8 cellular contexts compared by ENCODE assay signal in the genomic region with DNA sequence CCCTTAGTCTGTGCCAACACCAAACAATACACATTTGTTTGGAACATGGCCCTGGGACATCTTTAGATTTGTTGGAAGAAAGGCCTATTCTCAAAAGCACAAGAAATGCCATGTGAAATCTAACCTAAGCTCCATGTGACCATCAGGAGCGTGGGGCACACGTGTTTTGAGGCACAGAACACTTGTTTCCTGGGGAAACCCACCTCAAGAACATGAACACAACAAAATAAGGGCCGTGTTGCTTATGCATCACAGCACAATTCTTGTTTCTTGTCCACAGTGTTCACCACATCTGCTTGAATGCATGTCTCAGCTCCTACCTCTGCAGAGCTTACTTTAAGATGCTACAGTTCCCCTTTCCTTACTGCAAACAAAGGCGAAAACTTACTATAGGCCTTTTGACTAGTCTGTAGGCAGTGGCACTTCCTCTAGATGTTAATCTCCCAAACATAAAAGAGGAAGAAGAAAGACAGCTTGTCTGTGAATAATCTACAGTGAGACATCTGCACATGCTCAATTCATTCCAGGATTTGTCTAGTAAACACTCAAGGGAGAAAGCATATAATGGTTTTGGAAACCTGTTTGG.
A peak's percentile ranks its signal among the peaks of the same experiment; 100 is the strongest.
DNase-seq lines count a peak whose midpoint lies in the region; ATAC-seq and TF ChIP-seq lines count a peak whose summit lies in the region.

No MANE protein-coding gene starts in this region.

- H3K27me3 ChIP-seq in lung (ENCODE audit: control insufficient read depth, insufficient read depth): no peaks in the 10 kb centered on the region
- H3K27me3 ChIP-seq in sigmoid colon: no peaks in the 10 kb centered on the region

- H3K4me1 ChIP-seq in lung (ENCODE audit: control insufficient read depth in 2 of 2, insufficient read depth in 2 of 2, low read length in 2 of 2): peaks cover 0 to 4% of the 10 kb centered on the region in 2 donors
- peaks cover 0 to 4% (median 2%) of the 10 kb centered on the region in 4 donors for H3K4me1 ChIP-seq in sigmoid colon

- no peak for TF ChIP-seq CTCF in lung (IDR thresholded peaks at IDR 0.05; ENCODE audit: control extremely low read depth, extremely low read depth)
- TF ChIP-seq CTCF in sigmoid colon (IDR thresholded peaks at IDR 0.05): no peak

- WGBS in lung, 2 donors: 27 to 34% methylated on average over 4 of the region's 4 CpGs
- 34% methylated on average over 4 of the region's 4 CpGs for WGBS in sigmoid colon, 2 donors

- no peaks in the 10 kb centered on the region for H3K9me3 ChIP-seq in lung (ENCODE audit: control insufficient read depth in 2 of 2, insufficient read depth in 1 of 2, low read length in 1 of 2)
- H3K9me3 ChIP-seq in sigmoid colon: no peaks in the 10 kb centered on the region

- H3K4me3 ChIP-seq in lung: no peak overlapping the region
- H3K4me3 ChIP-seq in sigmoid colon: no peak overlapping the region

- DNase-seq in DMS53 treated with DMSO at 0.1 percent for 48 hours (lab: John Stamatoyannopoulos, UW; ENCODE audit: unreplicated experiment) (peak; percentile 86), lung (ENCODE audit: low spot score) (no peak), NCI-H446 (lab: John Stamatoyannopoulos, UW) (no peak), SK-N-DZ (ENCODE audit: low spot score) (no peak), sigmoid colon (no peak)

- TF ChIP-seq POLR2A in Raji (IDR thresholded peaks at IDR 0.05; ENCODE audit: insufficient read depth, low read depth, low read length): peak; percentile 52; the same call in 1 of the 2 replicates
- no peak for TF ChIP-seq POLR2A in sigmoid colon (IDR thresholded peaks at IDR 0.05)

- TF ChIP-seq EP300 in sigmoid colon (IDR thresholded peaks at IDR 0.05): no peak

- intact Hi-C loops in sigmoid colon (cut with DNase I): no loop called here

- ATAC-seq in GM19372 (IDR thresholded peaks at IDR 0.05; ENCODE audit: low read depth, unreplicated experiment) (peak; percentile 92), HG03354 (IDR thresholded peaks at IDR 0.05; ENCODE audit: poor library complexity, severe bottlenecking, unreplicated experiment) (peak; percentile 98), lung (ENCODE audit: insufficient read depth, low FRiP score) (peak; percentile 69)

- H3K27ac ChIP-seq in lung (ENCODE audit: low read depth in 1 of 2, low read length in 1 of 2): peak overlapping the region in 1 of 2 donors; percentile 73
- H3K27ac ChIP-seq in sigmoid colon: no peak overlapping the region

- H3K36me3 ChIP-seq in lung (ENCODE audit: control insufficient read depth in 2 of 2, insufficient read depth in 2 of 2, low read length in 2 of 2) (no peaks in the 10 kb centered on the region), sigmoid colon (no peaks in the 10 kb centered on the region)
